24 cellular contexts compared by ENCODE assay signal in genomic region chr18:68693091-68693815, GRCh38. TPM values are rescaled to one million over a fixed set of nuclear protein-coding genes. Genes with fewer than 3 reads are reported as not detected.
DNase-seq lines count a peak whose midpoint lies in the region; ATAC-seq, FAIRE-seq and TF ChIP-seq lines count a peak whose summit lies in the region.
"Had no signal": no experiment of that assay in that cellular context is flagged by ENCODE, and none has a peak within 500 bp of the region (broad histone marks: within the 10 kb centered on the region; RNA-seq: fewer than 3 reads in every experiment).

No MANE protein-coding gene starts in this region.

- POLR2A ChIA-PET in activated CD4-positive, alpha-beta T cell treated with anti-CD3 and anti-CD28 coated beads, Interleukin-2, amount 10 ng/mL, durations not matched to agents 7 days and 5 days (lab: Charles Lee), result no interaction called here
- POLR2A ChIA-PET in HepG2 (lab: Yijun Ruan, JAX), result no interaction called here
- POLR2A ChIA-PET in activated CD4-positive, alpha-beta memory T cell treated with anti-CD3 and anti-CD28 coated beads for 36 hours (lab: Charles Lee), result no interaction called here

- peaks cover 28% of the 10 kb centered on the region for H3K36me3 Mint-ChIP-seq in activated CD4-positive, alpha-beta T cell treated with anti-CD3 and anti-CD28 coated beads, Interleukin-2, amount 10 ng/mL, durations not matched to agents 7 days and 5 days (ENCODE audit: low read depth)
- H3K36me3 Mint-ChIP-seq in activated CD4-positive, alpha-beta T cell treated with anti-CD3 and anti-CD28 coated beads, Interleukin-2, amount 10 ng/mL, durations not matched to agents 24 days and 14 days (ENCODE audit: low read depth), result peaks cover 39% of the 10 kb centered on the region
- peaks cover 33% of the 10 kb centered on the region for H3K36me3 Mint-ChIP-seq in activated CD4-positive, alpha-beta memory T cell treated with anti-CD3 and anti-CD28 coated beads for 36 hours

- in situ Hi-C loops in HepG2 (cut with HindIII; ENCODE audit: extremely low pct_ligation_motif_present, low pct_unique_long_range_greater_than_20kb), result no loop called here

- no peaks in the 10 kb centered on the region; the same call in 1 of the 2 replicates for H4K20me1 ChIP-seq in HepG2 (ENCODE audit: insufficient read depth, low read length)

- no peak for TF ChIP-seq POLR2A in HepG2 (IDR thresholded peaks at IDR 0.05; ENCODE audit: insufficient read depth in 1 of 2, low read depth in 2 of 2, low read length in 2 of 2)

- TF ChIP-seq RAD21 in HepG2 (CRISPR knock-in tag; IDR thresholded peaks at IDR 0.05), result no peak

- intact Hi-C loops in activated CD4-positive, alpha-beta T cell treated with anti-CD3 and anti-CD28 coated beads, Interleukin-2, amount 10 ng/mL, durations not matched to agents 24 days and 14 days (cut with micrococcal nuclease), result no loop called here
- intact Hi-C loops in HepG2 (cut with micrococcal nuclease; ENCODE audit: unreplicated experiment), result no loop called here
- intact Hi-C loops in posterior cingulate gyrus (cut with DNase I), result no loop called here
- intact Hi-C loops in activated CD4-positive, alpha-beta memory T cell treated with anti-CD3 and anti-CD28 coated beads for 36 hours (cut with micrococcal nuclease), result no loop called here

- no peak overlapping the region for H3K4me2 ChIP-seq in HepG2 (ENCODE audit: low read depth, low read length)
- H3K4me2 ChIP-seq: BLaER1 treated with 17β-estradiol and CSF1 and Interleukin-3, amounts not matched to agents 10 nM and 100 nM; KMS-11; PC-9 had no signal

- H2AFZ ChIP-seq in HepG2 (ENCODE audit: low read length), result no peak overlapping the region
- H2AFZ ChIP-seq: PC-9 had no signal

- H3K27ac ChIP-seq in angular gyrus (ENCODE audit: low read depth, low read length), result peak overlapping the region; percentile 36
- H3K27ac ChIP-seq in HepG2 (ENCODE audit: extremely low read length, insufficient read depth, low read length), result no peak overlapping the region
- H3K27ac ChIP-seq: 22Rv1; BLaER1 treated with 17β-estradiol and CSF1 and Interleukin-3, amounts not matched to agents 10 nM and 100 nM; HL-60; KMS-11; PC-9; SK-N-MC had no signal

- peak overlapping the region; percentile 50 for H3K27ac Mint-ChIP-seq in activated CD4-positive, alpha-beta T cell treated with anti-CD3 and anti-CD28 coated beads, Interleukin-2, amount 10 ng/mL, durations not matched to agents 7 days and 5 days
- H3K27ac Mint-ChIP-seq in activated CD4-positive, alpha-beta T cell treated with anti-CD3 and anti-CD28 coated beads, Interleukin-2, amount 10 ng/mL, durations not matched to agents 24 days and 14 days, result no peak overlapping the region
- H3K27ac Mint-ChIP-seq in activated CD4-positive, alpha-beta memory T cell treated with anti-CD3 and anti-CD28 coated beads for 36 hours, result no peak overlapping the region

- peaks cover 4% of the 10 kb centered on the region for H3K4me1 Mint-ChIP-seq in activated CD4-positive, alpha-beta T cell treated with anti-CD3 and anti-CD28 coated beads, Interleukin-2, amount 10 ng/mL, durations not matched to agents 7 days and 5 days
- no peaks in the 10 kb centered on the region for H3K4me1 Mint-ChIP-seq in activated CD4-positive, alpha-beta T cell treated with anti-CD3 and anti-CD28 coated beads, Interleukin-2, amount 10 ng/mL, durations not matched to agents 24 days and 14 days
- no peaks in the 10 kb centered on the region for H3K4me1 Mint-ChIP-seq in activated CD4-positive, alpha-beta memory T cell treated with anti-CD3 and anti-CD28 coated beads for 36 hours (ENCODE audit: low read depth)

- peak; percentile 31; the same call in 2 of the 3 replicates for ATAC-seq in HepG2
- ATAC-seq in GM21717 (IDR thresholded peaks at IDR 0.05; ENCODE audit: unreplicated experiment), result no peak

- no peak for DNase-seq in activated CD4-positive, alpha-beta T cell treated with anti-CD3 and anti-CD28 coated beads, Interleukin-2, amount 10 ng/mL, durations not matched to agents 7 days and 5 days
- DNase-seq in activated CD4-positive, alpha-beta T cell treated with anti-CD3 and anti-CD28 coated beads, Interleukin-2, amount 10 ng/mL, durations not matched to agents 24 days and 14 days, result no peak
- no peak for DNase-seq in HepG2 (ENCODE audit: low spot score)
- DNase-seq in posterior cingulate gyrus, result peak in 8 of 10 donors; percentile 25 to 94 (median 62)
- no peak for DNase-seq in activated CD4-positive, alpha-beta memory T cell treated with anti-CD3 and anti-CD28 coated beads for 36 hours
- DNase-seq in central memory CD4-positive, alpha-beta T cell, result no peak
- DNase-seq: ACHN; CD4-positive, alpha-beta memory T cell; DMS153; NCI-H1092 treated with DMSO at 0.1 percent for 48 hours; NCI-H1436 treated with DMSO at 0.1 percent for 48 hours; NCI-H1930; PC-9; RPMI8226; SHP77 treated with DMSO at 0.1 percent for 48 hours had no signal

- no peaks in the 10 kb centered on the region for H3K27me3 Mint-ChIP-seq in activated CD4-positive, alpha-beta T cell treated with anti-CD3 and anti-CD28 coated beads, Interleukin-2, amount 10 ng/mL, durations not matched to agents 7 days and 5 days
- H3K27me3 Mint-ChIP-seq in activated CD4-positive, alpha-beta T cell treated with anti-CD3 and anti-CD28 coated beads, Interleukin-2, amount 10 ng/mL, durations not matched to agents 24 days and 14 days, result no peaks in the 10 kb centered on the region
- no peaks in the 10 kb centered on the region for H3K27me3 Mint-ChIP-seq in activated CD4-positive, alpha-beta memory T cell treated with anti-CD3 and anti-CD28 coated beads for 36 hours
- H3K27me3 Mint-ChIP-seq: CD4-positive, alpha-beta memory T cell had no signal

- no peak overlapping the region for H3K4me3 ChIP-seq in HepG2 (replicated peaks in 1 of 3; ENCODE audit: insufficient read depth in 1 of 3, low read depth in 2 of 3, low read length in 3 of 3)
- H3K4me3 ChIP-seq: BLaER1 treated with 17β-estradiol and CSF1 and Interleukin-3, amounts not matched to agents 10 nM and 100 nM; PC-9; SK-N-MC had no signal

- no peaks in the 10 kb centered on the region for H3K4me1 ChIP-seq in HepG2 (ENCODE audit: insufficient read depth, low read length)
- H3K4me1 ChIP-seq: BLaER1 treated with 17β-estradiol and CSF1 and Interleukin-3, amounts not matched to agents 10 nM and 100 nM had no signal

- FAIRE-seq in HepG2 (lab: Jason Lieb, UNC), result no peak
- FAIRE-seq: G401.6, H1 had no signal

- no peak overlapping the region for H3K9ac ChIP-seq in HepG2 (ENCODE audit: insufficient read depth, low read depth, low read length)
- H3K9ac ChIP-seq: BLaER1 treated with 17β-estradiol and CSF1 and Interleukin-3, amounts not matched to agents 10 nM and 100 nM; KMS-11 had no signal

- H3K36me3 ChIP-seq in HepG2 (replicated peaks in 1 of 2; ENCODE audit: control insufficient read depth in 1 of 2, insufficient read depth in 2 of 2, low read length in 2 of 2), result peaks cover 8 to 36% of the 10 kb centered on the region in 2 experiments

- no peaks in the 10 kb centered on the region for H3K79me2 ChIP-seq in HepG2 (ENCODE audit: insufficient read depth, low read length)

- H3K9me3 ChIP-seq in HepG2 (ENCODE audit: low read length), result no peaks in the 10 kb centered on the region

- no peaks in the 10 kb centered on the region for H3K9me3 Mint-ChIP-seq in activated CD4-positive, alpha-beta T cell treated with anti-CD3 and anti-CD28 coated beads, Interleukin-2, amount 10 ng/mL, durations not matched to agents 7 days and 5 days
- no peaks in the 10 kb centered on the region for H3K9me3 Mint-ChIP-seq in activated CD4-positive, alpha-beta T cell treated with anti-CD3 and anti-CD28 coated beads, Interleukin-2, amount 10 ng/mL, durations not matched to agents 24 days and 14 days
- H3K9me3 Mint-ChIP-seq in activated CD4-positive, alpha-beta memory T cell treated with anti-CD3 and anti-CD28 coated beads for 36 hours, result no peaks in the 10 kb centered on the region
- H3K9me3 Mint-ChIP-seq: CD4-positive, alpha-beta memory T cell had no signal

- WGBS in HepG2 (ENCODE audit: low lambda C conversion rate), result 98% methylated on average over 20 of the region's 26 CpGs

- H3K27me3 ChIP-seq in HepG2 (ENCODE audit: control insufficient read depth in 1 of 2, insufficient read depth in 2 of 2, low read length in 2 of 2), result no peaks in the 10 kb centered on the region
- H3K27me3 ChIP-seq: BLaER1 treated with 17β-estradiol and CSF1 and Interleukin-3, amounts not matched to agents 10 nM and 100 nM had no signal

- no TSS peak for BruUV-seq in HepG2 (replicated peaks; lab: Mats Ljungman, UMichigan)

- TF ChIP-seq EP300 in HepG2 (IDR thresholded peaks at IDR 0.05; ENCODE audit: low read depth in 2 of 2, low read length in 2 of 2) (no peak), HepG2 (CRISPR knock-in tag; IDR thresholded peaks at IDR 0.05; ENCODE audit: borderline replicate concordance) (no peak)

- TF ChIP-seq CTCF in HepG2 (CRISPR knock-in tag; IDR thresholded peaks at IDR 0.05), result no peak

- H3K4me3 Mint-ChIP-seq in activated CD4-positive, alpha-beta T cell treated with anti-CD3 and anti-CD28 coated beads, Interleukin-2, amount 10 ng/mL, durations not matched to agents 7 days and 5 days, result no peak overlapping the region
- no peak overlapping the region for H3K4me3 Mint-ChIP-seq in activated CD4-positive, alpha-beta T cell treated with anti-CD3 and anti-CD28 coated beads, Interleukin-2, amount 10 ng/mL, durations not matched to agents 24 days and 14 days
- no peak overlapping the region for H3K4me3 Mint-ChIP-seq in activated CD4-positive, alpha-beta memory T cell treated with anti-CD3 and anti-CD28 coated beads for 36 hours
- H3K4me3 Mint-ChIP-seq: CD4-positive, alpha-beta memory T cell had no signal

- CTCF ChIA-PET in activated CD4-positive, alpha-beta T cell treated with anti-CD3 and anti-CD28 coated beads, Interleukin-2, amount 10 ng/mL, durations not matched to agents 7 days and 5 days (lab: Charles Lee), result interaction anchor here (1.1 kb wide), 1 partner anchor 22 kb away, joined by 3 read pairs; the partner anchor contains the start of gene TMX3
- CTCF ChIA-PET in HepG2 (lab: Yijun Ruan, JAX; ENCODE audit: low intra/inter-chr PET ratio, low total read pairs), result no interaction called here
- CTCF ChIA-PET in activated CD4-positive, alpha-beta memory T cell treated with anti-CD3 and anti-CD28 coated beads for 36 hours (lab: Charles Lee), result no interaction called here

RNA-seq across cellular contexts. Expression of gene TMX3, which starts 21.7 kb away (rescaled TPM):
- total RNA-seq in activated CD4-positive, alpha-beta T cell treated with anti-CD3 and anti-CD28 coated beads, Interleukin-2, amount 10 ng/mL, durations not matched to agents 7 days and 5 days, result 10 to 100 TPM; 63.3 to 66.1 TPM
- 65.6 and 67.1 TPM in 2 replicates for total RNA-seq in activated CD4-positive, alpha-beta T cell treated with anti-CD3 and anti-CD28 coated beads, Interleukin-2, amount 10 ng/mL, durations not matched to agents 24 days and 14 days
- total RNA-seq in HepG2 (2016; rRNA removed; fragmentation: Illumina TruSeq; extraction: Trizol), result 11.6 and 25.0 TPM in 2 replicates
- total RNA-seq in HepG2 (2016; cell fraction: cytosol; rRNA removed; fragmentation: Illumina TruSeq; extraction: Trizol; ENCODE audit: low read depth), result 2.8 and 3.7 TPM in 2 replicates
- 11.6 and 25.0 TPM in 2 replicates for total RNA-seq in HepG2 (2016; cell fraction: insoluble cytoplasmic fraction; rRNA removed; fragmentation: Illumina TruSeq; extraction: Trizol)
- total RNA-seq in HepG2 (2016; cell fraction: membrane; rRNA removed; fragmentation: Illumina TruSeq; extraction: Trizol), result 5.9 and 6.3 TPM in 2 replicates
- total RNA-seq in HepG2 (2016; cell fraction: nucleus; rRNA removed; fragmentation: Illumina TruSeq; extraction: Trizol), result 61.6 and 63.5 TPM in 2 replicates
- polyA plus RNA-seq in HepG2 (2011; rRNA removed), result 11.4 and 12.9 TPM in 2 replicates
- polyA plus RNA-seq in HepG2 (2011; cell fraction: cytosol; rRNA removed), result 3.8 and 6.5 TPM in 2 replicates
- 26.3 and 30.8 TPM in 2 replicates for polyA plus RNA-seq in HepG2 (2011; cell fraction: nucleus; rRNA removed)
- 17.1 and 18.0 TPM in 2 replicates for polyA plus RNA-seq in HepG2 (2012)
- polyA plus RNA-seq in HepG2 (2016; cell fraction: cytosol; fragmentation: Illumina TruSeq; extraction: Trizol; ENCODE audit: low read depth), result 0.63 and 0.97 TPM in 2 replicates
- 7.3 and 9.0 TPM in 2 replicates for polyA plus RNA-seq in HepG2 (2016; cell fraction: insoluble cytoplasmic fraction; fragmentation: Illumina TruSeq; extraction: Trizol; ENCODE audit: low read depth)
- 2.0 and 2.1 TPM in 2 replicates for polyA plus RNA-seq in HepG2 (2016; cell fraction: membrane; fragmentation: Illumina TruSeq; extraction: Trizol; ENCODE audit: low read depth)
- polyA plus RNA-seq in HepG2 (2016; cell fraction: nucleus; fragmentation: Illumina TruSeq; extraction: Trizol; ENCODE audit: insufficient read depth, low read depth), result 67.2 and 75.3 TPM in 2 replicates
- 23.8 and 34.6 TPM in 2 replicates for polyA minus RNA-seq in HepG2 (2011; rRNA and poly(A)+ RNA removed; ENCODE audit: low replicate concordance)
- polyA minus RNA-seq in HepG2 (2011; cell fraction: cytosol; rRNA and poly(A)+ RNA removed), result 14.5 and 21.2 TPM in 2 replicates
- polyA minus RNA-seq in HepG2 (2011; cell fraction: nucleus; rRNA and poly(A)+ RNA removed), result 107 and 108 TPM in 2 replicates
- 10 to 100 TPM; 42.4 to 44.6 TPM for total RNA-seq in activated CD4-positive, alpha-beta memory T cell treated with anti-CD3 and anti-CD28 coated beads for 36 hours

Comparison
In these comparisons a context has a peak if more than half of its experiments do, and no peak if none do; other contexts are left out.
1. DNase-seq: peak in posterior cingulate gyrus (8 of 10); none in activated CD4-positive, alpha-beta T cell treated with anti-CD3 and anti-CD28 coated beads, Interleukin-2, amount 10 ng/mL, durations not matched to agents 7 days and 5 days (single experiment), activated CD4-positive, alpha-beta T cell treated with anti-CD3 and anti-CD28 coated beads, Interleukin-2, amount 10 ng/mL, durations not matched to agents 24 days and 14 days (single experiment), HepG2 (single experiment), activated CD4-positive, alpha-beta memory T cell treated with anti-CD3 and anti-CD28 coated beads for 36 hours (single experiment) and central memory CD4-positive, alpha-beta T cell (single experiment).